In genomic region chr7:151404216-151405011, GRCh38 we compare ENCODE assay signal across 11 cellular contexts. TPM values are rescaled to one million over a fixed set of nuclear protein-coding genes. Genes with fewer than 3 reads are reported as not detected.
DNase-seq lines count a peak whose midpoint lies in the region; ATAC-seq, FAIRE-seq and TF ChIP-seq lines count a peak whose summit lies in the region.
"Had no signal": no experiment of that assay in that cellular context is flagged by ENCODE, and none has a peak within 500 bp of the region (broad histone marks: within the 10 kb centered on the region; RNA-seq: fewer than 3 reads in every experiment).

No MANE protein-coding gene starts in this region.

- no peak; a peak in 1 of 6 replicates for TF ChIP-seq CTCF in K562 (IDR thresholded peaks at IDR 0.05 in 2 of 3, conservative IDR thresholded peaks at IDR 0.05 in 1 of 3; ENCODE audit: insufficient read depth in 2 of 3, low read depth in 1 of 3, low read length in 3 of 3)
- TF ChIP-seq CTCF in liver (IDR thresholded peaks at IDR 0.05; ENCODE audit: low read depth, low read length, missing input control) = no peak

- no peak for TF ChIP-seq RAD21 in K562 (CRISPR knock-in tag; conservative IDR thresholded peaks at IDR 0.05 in 1 of 2, IDR thresholded peaks at IDR 0.05 in 1 of 2)
- no peak for TF ChIP-seq RAD21 in liver (IDR thresholded peaks at IDR 0.05)

- no peaks in the 10 kb centered on the region for H3K79me2 ChIP-seq in K562 (ENCODE audit: control insufficient read depth, insufficient read depth, low read length)

- H3K27ac ChIP-seq in K562 (ENCODE audit: extremely low read depth, low read depth, low read length) (peak overlapping the region; percentile 83), liver (ENCODE audit: low read depth in 1 of 2, low read length in 2 of 2) (peak overlapping the region; percentile 48 to 73)
- H3K27ac ChIP-seq: KMS-11 had no signal

- peak overlapping the region; percentile 86 for H2AFZ ChIP-seq in K562 (ENCODE audit: low read depth, low read length)

- peak; percentile 88 for FAIRE-seq in K562 (lab: Jason Lieb, UNC)
- FAIRE-seq: endometrium had no signal

- H3K4me3 ChIP-seq in K562 = no peak overlapping the region
- H3K4me3 ChIP-seq in liver (ENCODE audit: low read depth in 1 of 3, low read length in 3 of 3) = no peak overlapping the region

- H3K9me3 ChIP-seq in K562 (replicated peaks; ENCODE audit: control insufficient read depth, insufficient read depth, low read depth, low read length) (no peaks in the 10 kb centered on the region; the same call in 1 of the 2 replicates), liver (ENCODE audit: control insufficient read depth in 4 of 4, low read length in 3 of 4) (no peaks in the 10 kb centered on the region)

- DNase-seq in Right ventricle myocardium inferior (ENCODE audit: missing footprints) (no peak), cardiac septum (ENCODE audit: low spot score) (no peak), K562 (ENCODE audit: extremely low read depth in 1 of 4, low spot score in 3 of 4) (peak; percentile 85 to 91 (median 89)), AML-193 (lab: John Stamatoyannopoulos, UW) (no peak)
- DNase-seq: activated T-cell treated with anti-CD3 and anti-CD28 coated beads for 4 hours had no signal

- no peaks in the 10 kb centered on the region for H3K36me3 ChIP-seq in K562 (ENCODE audit: control insufficient read depth, insufficient read depth, low read length)
- H3K36me3 ChIP-seq in liver (ENCODE audit: control insufficient read depth in 4 of 4, insufficient read depth in 3 of 4, low read depth in 1 of 4, low read length in 3 of 4) = no peaks in the 10 kb centered on the region

- in situ Hi-C loops in K562 (cut with MboI) = no loop called here

- peak; percentile 29 for ATAC-seq in Right ventricle myocardium inferior
- peak; percentile 89 for ATAC-seq in K562
- ATAC-seq in GM19397 (IDR thresholded peaks at IDR 0.05; ENCODE audit: unreplicated experiment) = no peak
- no peak for ATAC-seq in GM18505 (IDR thresholded peaks at IDR 0.05; ENCODE audit: unreplicated experiment)
- ATAC-seq in GM21619 (IDR thresholded peaks at IDR 0.05; ENCODE audit: unreplicated experiment) = no peak

- H3K9ac ChIP-seq in K562 (ENCODE audit: insufficient read depth in 1 of 2, low read depth in 2 of 2, low read length in 2 of 2) = peak overlapping the region; percentile 42 to 88
- no peak overlapping the region for H3K9ac ChIP-seq in liver (ENCODE audit: low read depth in 1 of 2, low read length in 2 of 2)
- H3K9ac ChIP-seq: KMS-11 had no signal

- peak overlapping the region; percentile 20 for H3K4me2 ChIP-seq in K562 (ENCODE audit: insufficient read depth, low read length)
- H3K4me2 ChIP-seq: KMS-11 had no signal

- TF ChIP-seq POLR2A in K562 (conservative IDR thresholded peaks at IDR 0.05) (0 out of 2 replicates have a peak, but pooled peaks have one; percentile 31), GM18505 (IDR thresholded peaks at IDR 0.05; ENCODE audit: borderline replicate concordance, extremely low read depth, insufficient read depth, insufficient read length) (no peak)

- H3K4me1 ChIP-seq in K562 (replicated peaks in 1 of 2; ENCODE audit: control insufficient read depth in 2 of 2, insufficient read depth in 2 of 2, low read length in 2 of 2) (peaks cover 27 to 47% of the 10 kb centered on the region in 2 experiments), liver (ENCODE audit: control insufficient read depth in 4 of 4, insufficient read depth in 4 of 4, low read length in 3 of 4) (peaks cover 7 to 20% (median 16%) of the 10 kb centered on the region in 4 donors)

- TF ChIP-seq EP300 in K562 (IDR thresholded peaks at IDR 0.05; ENCODE audit: low read length) = peak; percentile 37; the same call in 1 of the 2 replicates

- no TSS peak for BruUV-seq in K562 (replicated peaks; lab: Mats Ljungman, UMichigan)

- POLR2A ChIA-PET in K562 (lab: Yijun Ruan, JAX) = interaction anchor here (0.6 to 0.9 kb wide), 2 partner anchors 9 to 96 kb away, joined by 3 to 5 read pairs; no protein-coding TSS in a partner anchor

- H3K9me1 ChIP-seq in K562 (ENCODE audit: control insufficient read depth, insufficient read depth, low read length) = no peaks in the 10 kb centered on the region

- CTCF ChIA-PET in K562 (lab: Yijun Ruan, JAX; ENCODE audit: low intra/inter-chr PET ratio) = interaction anchor here (0.6 kb wide), 1 partner anchor 173 kb away, joined by 3 read pairs; no protein-coding TSS in a partner anchor

- H3K27me3 ChIP-seq in K562 (ENCODE audit: control insufficient read depth in 2 of 2, insufficient read depth in 2 of 2, low read length in 2 of 2) (no peaks in the 10 kb centered on the region), liver (ENCODE audit: control insufficient read depth in 4 of 4, insufficient read depth in 4 of 4, low read length in 3 of 4) (peaks cover 0 to 2% (median under 1%) of the 10 kb centered on the region in 4 donors)

- H4K20me1 ChIP-seq in K562 (replicated peaks; ENCODE audit: control insufficient read depth, insufficient read depth, low read length) = no peaks in the 10 kb centered on the region

- intact Hi-C loops in Right ventricle myocardium inferior (cut with DNase I) (no loop called here), cardiac septum (cut with DNase I) (no loop called here), K562 (cut with micrococcal nuclease) (no loop called here)

- 15% methylated on average over 18 of the region's 18 CpGs for WGBS in K562 (ENCODE audit: insufficient coverage, low coverage, missing lambda C conversion rate)
- 61% methylated on average over 18 of the region's 18 CpGs for WGBS in liver

TF ChIP-seq in K562, 482 proteins besides CTCF, POLR2A, EP300 and RAD21 (continues in another document):
- no peak for TF ChIP-seq MCM7 (IDR thresholded peaks at IDR 0.05)

TF ChIP-seq in liver, 16 proteins besides CTCF, POLR2A, EP300 and RAD21 (continues in another document):
- peak; percentile 42 for TF ChIP-seq YY1 (IDR thresholded peaks at IDR 0.05)
- peak in 1 of 2 donors; percentile 27 for TF ChIP-seq GABPA (IDR thresholded peaks at IDR 0.05 in 1 of 2, conservative IDR thresholded peaks at IDR 0.05 in 1 of 2)
- TF ChIP-seq JUND (IDR thresholded peaks at IDR 0.05) = peak; percentile 85 to 89
- TF ChIP-seq TAF1 (conservative IDR thresholded peaks at IDR 0.05) = no peak
- TF ChIP-seq HNF4A (conservative IDR thresholded peaks at IDR 0.05) = peak; percentile 74 to 81
- TF ChIP-seq NR2F2 (IDR thresholded peaks at IDR 0.05) = peak; percentile 89
- no peak for TF ChIP-seq FOXA2 (IDR thresholded peaks at IDR 0.05)
- TF ChIP-seq SP1 (IDR thresholded peaks at IDR 0.05) = peak; percentile 70
- no peak for TF ChIP-seq HNF4G (IDR thresholded peaks at IDR 0.05)
- no peak for TF ChIP-seq FOXA1 (IDR thresholded peaks at IDR 0.05)
- peak in 1 of 2 donors; percentile 24 for TF ChIP-seq EGR1 (IDR thresholded peaks at IDR 0.05; ENCODE audit: low read depth in 2 of 2)
- TF ChIP-seq RXRA (IDR thresholded peaks at IDR 0.05) = peak; percentile 94 to 96
- TF ChIP-seq ATF3 (IDR thresholded peaks at IDR 0.05) = peak; percentile 65

RNA-seq across cellular contexts. Expression of gene WDR86, which starts 5.4 kb away (rescaled TPM):
- total RNA-seq in Right ventricle myocardium inferior = 0.41 TPM
- total RNA-seq in cardiac septum = not detected
- total RNA-seq in K562 (2011; cell fraction: chromatin; rRNA removed; ENCODE audit: low replicate concordance) = 0.32 TPM in 1 of 2 replicates, not detected in the other
- total RNA-seq in K562 (2011; cell fraction: nucleolus; rRNA removed) = not detected in 2 replicates
- not detected in 2 replicates for total RNA-seq in K562 (2011; cell fraction: nucleoplasm; rRNA removed)
- 0.08 TPM in 1 of 2 replicates, not detected in the other for total RNA-seq in K562 (2014; rRNA removed)
- not detected in 2 replicates for total RNA-seq in K562 (2014; rRNA removed; fragmentation: Illumina TruSeq; extraction: Trizol)
- not detected in 2 replicates for total RNA-seq in K562 (2015; rRNA removed; fragmentation: Illumina TruSeq; extraction: Trizol)
- 0.09 TPM in 1 of 2 replicates, not detected in the other for total RNA-seq in K562 (2021)
- polyA plus RNA-seq in K562 (2011; rRNA removed) = not detected in 2 replicates
- 0.04 TPM in 1 of 2 replicates, not detected in the other for polyA plus RNA-seq in K562 (2011; cell fraction: cytosol; rRNA removed)
- polyA plus RNA-seq in K562 (2011; cell fraction: nucleus; rRNA removed) = 0.11 and 0.31 TPM in 2 replicates
- 0.21 and 0.39 TPM in 2 replicates for polyA plus RNA-seq in K562 (2012)
- polyA plus RNA-seq in K562 (2014; fragmentation: Illumina TruSeq; extraction: Trizol) = not detected in 2 replicates
- not detected for polyA plus RNA-seq in K562 (2014; fragmentation: Nextera tagmentation; extraction: Ambion mirVana)
- polyA plus RNA-seq in K562 (2014; rRNA removed) = 0.05 and 0.24 TPM in 2 replicates
- not detected in 2 replicates for polyA minus RNA-seq in K562 (2011; rRNA and poly(A)+ RNA removed)
- polyA minus RNA-seq in K562 (2011; cell fraction: cytosol; rRNA and poly(A)+ RNA removed) = not detected in 2 replicates
- not detected in 2 replicates for polyA minus RNA-seq in K562 (2011; cell fraction: nucleus; rRNA and poly(A)+ RNA removed)
- total RNA-seq in liver = 1 to 10 TPM in 1 of 2 donors, under 1 TPM in 1; 0.75 to 4.9 TPM
- under 1 TPM; 0.35 to 0.78 TPM for polyA plus RNA-seq in liver

RNA-seq across cellular contexts. Expression of gene CRYGN, which starts 35.5 kb away (rescaled TPM):
- total RNA-seq in Right ventricle myocardium inferior (not detected), cardiac septum (not detected), K562 (2014; rRNA removed) (not detected in 2 replicates), K562 (2014; rRNA removed; fragmentation: Illumina TruSeq; extraction: Trizol) (not detected in 2 replicates), K562 (2015; rRNA removed; fragmentation: Illumina TruSeq; extraction: Trizol) (not detected in 2 replicates), K562 (2021) (not detected in 2 replicates), liver (under 1 TPM in 1 of 2 donors, not detected in 1; under 0.01 TPM)
- 0.19 and 0.23 TPM in 2 replicates for total RNA-seq in K562 (2011; cell fraction: chromatin; rRNA removed; ENCODE audit: low replicate concordance)
- not detected in 2 replicates for total RNA-seq in K562 (2011; cell fraction: nucleolus; rRNA removed)
- total RNA-seq in K562 (2011; cell fraction: nucleoplasm; rRNA removed) = not detected in 2 replicates
- polyA plus RNA-seq in K562 (2011; rRNA removed) (not detected in 2 replicates), K562 (2014; fragmentation: Illumina TruSeq; extraction: Trizol) (not detected in 2 replicates), K562 (2014; fragmentation: Nextera tagmentation; extraction: Ambion mirVana) (not detected), K562 (2014; rRNA removed) (not detected in 2 replicates), liver (under 1 TPM in 1 of 2 donors, not detected in 1; 0.02 TPM)
- polyA plus RNA-seq in K562 (2011; cell fraction: cytosol; rRNA removed) = not detected in 2 replicates
- 0.09 TPM in 1 of 2 replicates, not detected in the other for polyA plus RNA-seq in K562 (2011; cell fraction: nucleus; rRNA removed)
- not detected in 2 replicates for polyA plus RNA-seq in K562 (2012)
- polyA minus RNA-seq in K562 (2011; rRNA and poly(A)+ RNA removed) = not detected in 2 replicates
- not detected in 2 replicates for polyA minus RNA-seq in K562 (2011; cell fraction: cytosol; rRNA and poly(A)+ RNA removed)
- polyA minus RNA-seq in K562 (2011; cell fraction: nucleus; rRNA and poly(A)+ RNA removed) = not detected in 2 replicates

Comparison
In these comparisons a context has a peak if more than half of its experiments do, and no peak if none do; other contexts are left out.
1. ATAC-seq: peak in Right ventricle myocardium inferior (single experiment) and K562 (single experiment); none in GM19397 (single experiment), GM18505 (single experiment) and GM21619 (single experiment).
2. DNase-seq: peak in K562 (4 of 4); none in Right ventricle myocardium inferior (single experiment), cardiac septum (single experiment) and AML-193 (0 of 2).
3. H3K9ac ChIP-seq: peak in K562 (2 of 2); none in liver (0 of 2).